19 cellular contexts compared by ENCODE assay signal in genomic region chr14:78367355-78367754, GRCh38.
DNase-seq lines count a peak whose midpoint lies in the region; ATAC-seq and TF ChIP-seq lines count a peak whose summit lies in the region.
"Had no signal": no experiment of that assay in that cellular context is flagged by ENCODE, and none has a peak within 500 bp of the region (broad histone marks: within the 10 kb centered on the region; RNA-seq: fewer than 3 reads in every experiment).

No MANE protein-coding gene starts in this region.

- H3K4me3 Mint-ChIP-seq in GM23338: no peak overlapping the region
- no peak overlapping the region for H3K4me3 Mint-ChIP-seq in activated naive CD8-positive, alpha-beta T cell treated with anti-CD3 and anti-CD28 coated beads, Interleukin-2, amount 50 U/mL, for 24 hours
- H3K4me3 Mint-ChIP-seq: CD4-positive, CD25-positive, alpha-beta regulatory T cell; CD8-positive, alpha-beta memory T cell; HFFc6; IgD-negative memory B cell had no signal

- peaks cover 3% of the 10 kb centered on the region for H3K27me3 Mint-ChIP-seq in GM23338 (ENCODE audit: insufficient read depth, low read depth, poor library complexity)
- H3K27me3 Mint-ChIP-seq in activated naive CD8-positive, alpha-beta T cell treated with anti-CD3 and anti-CD28 coated beads, Interleukin-2, amount 50 U/mL, for 24 hours: peaks cover 5% of the 10 kb centered on the region
- H3K27me3 Mint-ChIP-seq: IgD-negative memory B cell had no signal

- H3K36me3 ChIP-seq in GM23338 (ENCODE audit: insufficient read depth) (0 out of 2 replicates have a peak, but pooled peaks cover 3% of the 10 kb centered on the region), HUES48 (ENCODE audit: control insufficient read depth, insufficient read depth, low read length) (no peaks in the 10 kb centered on the region), iPS-20b (ENCODE audit: insufficient read depth, low read depth, low read length) (no peaks in the 10 kb centered on the region), suprapubic skin (no peaks in the 10 kb centered on the region), thyroid gland (no peaks in the 10 kb centered on the region), GM23248 (ENCODE audit: low read depth) (no peaks in the 10 kb centered on the region)
- H3K36me3 ChIP-seq: BE2C had no signal

- H3K9me3 ChIP-seq in HUES48 (ENCODE audit: control insufficient read depth, insufficient read depth, low read length) (peaks cover 12% of the 10 kb centered on the region; the same call in 1 of the 2 replicates), iPS-20b (ENCODE audit: insufficient read depth, low read depth, low read length) (peaks cover 11% of the 10 kb centered on the region), suprapubic skin (no peaks in the 10 kb centered on the region), thyroid gland (no peaks in the 10 kb centered on the region), GM23248 (ENCODE audit: low read depth) (no peaks in the 10 kb centered on the region)
- H3K9me3 ChIP-seq: BE2C had no signal

- H3K27ac Mint-ChIP-seq in GM23338: no peak overlapping the region
- no peak overlapping the region for H3K27ac Mint-ChIP-seq in activated naive CD8-positive, alpha-beta T cell treated with anti-CD3 and anti-CD28 coated beads, Interleukin-2, amount 50 U/mL, for 24 hours
- H3K27ac Mint-ChIP-seq: CD4-positive, CD25-positive, alpha-beta regulatory T cell; CD8-positive, alpha-beta memory T cell; HFFc6; IgD-negative memory B cell had no signal

- ATAC-seq in GM23338: peak; percentile 72
- ATAC-seq in activated naive CD8-positive, alpha-beta T cell treated with anti-CD3 and anti-CD28 coated beads, Interleukin-2, amount 50 U/mL, for 24 hours: no peak
- ATAC-seq: HCT116, HepG2 had no signal

- H3K27me3 ChIP-seq in GM23338 (ENCODE audit: insufficient read depth) (no peaks in the 10 kb centered on the region), HUES48 (ENCODE audit: control insufficient read depth, insufficient read depth, low read length) (no peaks in the 10 kb centered on the region), iPS-20b (ENCODE audit: insufficient read depth, low read length) (no peaks in the 10 kb centered on the region; the same call in 1 of the 2 replicates), suprapubic skin (no peaks in the 10 kb centered on the region), thyroid gland (no peaks in the 10 kb centered on the region), GM23248 (replicated peaks; ENCODE audit: insufficient read depth) (no peaks in the 10 kb centered on the region)
- H3K27me3 ChIP-seq: BE2C had no signal

- no peaks in the 10 kb centered on the region for H3F3A ChIP-seq in GM23338 (replicated peaks; ENCODE audit: low read depth)
- no peaks in the 10 kb centered on the region for H3F3A ChIP-seq in GM23248 (ENCODE audit: insufficient read depth)

- H3K4me1 ChIP-seq in GM23338 (ENCODE audit: insufficient read depth) (peaks cover 13% of the 10 kb centered on the region), HUES48 (ENCODE audit: control insufficient read depth, insufficient read depth, low read length) (peaks cover 16% of the 10 kb centered on the region), iPS-20b (ENCODE audit: insufficient read depth, low read length) (peaks cover 16% of the 10 kb centered on the region; the same call in 1 of the 2 replicates), suprapubic skin (no peaks in the 10 kb centered on the region), thyroid gland (peaks cover 3 to 5% of the 10 kb centered on the region in 2 donors), GM23248 (ENCODE audit: insufficient read depth) (no peaks in the 10 kb centered on the region)
- H3K4me1 ChIP-seq: BE2C had no signal

- peaks cover 22% of the 10 kb centered on the region for H3K9me3 Mint-ChIP-seq in GM23338
- H3K9me3 Mint-ChIP-seq in activated naive CD8-positive, alpha-beta T cell treated with anti-CD3 and anti-CD28 coated beads, Interleukin-2, amount 50 U/mL, for 24 hours: no peaks in the 10 kb centered on the region

- H3K9ac ChIP-seq in HUES48 (ENCODE audit: low read depth, low read length) (no peak overlapping the region), iPS-20b (ENCODE audit: low read depth, low read length) (no peak overlapping the region), GM23248 (no peak overlapping the region)

- H3K4me2 ChIP-seq in GM23338 (peak overlapping the region; percentile 48), GM23248 (ENCODE audit: unreplicated experiment) (no peak overlapping the region)

- intact Hi-C loops in thyroid gland (cut with DNase I): no loop called here

- H3K9me2 ChIP-seq in GM23338 (ENCODE audit: insufficient read depth) (peaks cover 3% of the 10 kb centered on the region), GM23248 (ENCODE audit: insufficient read depth) (no peaks in the 10 kb centered on the region)

- 0 out of 2 replicates have a peak overlapping the region, but pooled peaks have one; percentile 0 for H3K4me3 ChIP-seq in GM23338
- no peak overlapping the region for H3K4me3 ChIP-seq in HUES48 (ENCODE audit: low read depth, low read length)
- H3K4me3 ChIP-seq in iPS-20b (ENCODE audit: low read length): peak overlapping the region; percentile 4; the same call in 1 of the 2 replicates
- no peak overlapping the region for H3K4me3 ChIP-seq in suprapubic skin
- H3K4me3 ChIP-seq in thyroid gland (replicated peaks in 1 of 3): no peak overlapping the region
- H3K4me3 ChIP-seq in GM23248: no peak overlapping the region

- H4K20me1 ChIP-seq in GM23338 (replicated peaks; ENCODE audit: insufficient read depth) (no peaks in the 10 kb centered on the region), GM23248 (ENCODE audit: insufficient read depth) (no peaks in the 10 kb centered on the region)

- TF ChIP-seq CTCF in GM23338 (conservative IDR thresholded peaks at IDR 0.05; ENCODE audit: low read depth in 2 of 2) (no peak), suprapubic skin (IDR thresholded peaks at IDR 0.05) (no peak), thyroid gland (IDR thresholded peaks at IDR 0.05) (no peak)

- no peak for TF ChIP-seq POLR2A in suprapubic skin (IDR thresholded peaks at IDR 0.05)
- no peak for TF ChIP-seq POLR2A in thyroid gland (IDR thresholded peaks at IDR 0.05)

- in situ Hi-C loops in GM23248 (cut with MboI): no loop called here

- H3K27ac ChIP-seq in GM23338 (ENCODE audit: low read depth) (no peak overlapping the region), HUES48 (ENCODE audit: low read depth, low read length) (peak overlapping the region; percentile 82), iPS-20b (ENCODE audit: low read length) (no peak overlapping the region), suprapubic skin (no peak overlapping the region), thyroid gland (no peak overlapping the region), GM23248 (no peak overlapping the region)
- H3K27ac ChIP-seq: HL-60 had no signal

- H3K4me1 Mint-ChIP-seq in GM23338: peaks cover 13% of the 10 kb centered on the region
- no peaks in the 10 kb centered on the region for H3K4me1 Mint-ChIP-seq in activated naive CD8-positive, alpha-beta T cell treated with anti-CD3 and anti-CD28 coated beads, Interleukin-2, amount 50 U/mL, for 24 hours
- H3K4me1 Mint-ChIP-seq: CD4-positive, CD25-positive, alpha-beta regulatory T cell; CD8-positive, alpha-beta memory T cell; IgD-negative memory B cell had no signal

- DNase-seq in GM23338 (ENCODE audit: low spot score) (no peak), NCI-H69 (lab: John Stamatoyannopoulos, UW) (peak; percentile 51), suprapubic skin (ENCODE audit: low spot score in 2 of 2) (no peak), thyroid gland (no peak), GM23248 (no peak)
- no peak for DNase-seq in activated naive CD8-positive, alpha-beta T cell treated with anti-CD3 and anti-CD28 coated beads, Interleukin-2, amount 50 U/mL, for 24 hours
- DNase-seq: ACHN; BE2C; C1 segment of cervical spinal cord; CD4-positive, CD25-positive, alpha-beta regulatory T cell; CD8-positive, alpha-beta memory T cell; COR-L47; HFFc6 had no signal

- H3K36me3 Mint-ChIP-seq in GM23338 (ENCODE audit: low read depth): peaks cover 18% of the 10 kb centered on the region; the same call in 2 of the 3 replicates
- no peaks in the 10 kb centered on the region for H3K36me3 Mint-ChIP-seq in activated naive CD8-positive, alpha-beta T cell treated with anti-CD3 and anti-CD28 coated beads, Interleukin-2, amount 50 U/mL, for 24 hours (ENCODE audit: low read depth)
- H3K36me3 Mint-ChIP-seq: CD4-positive, CD25-positive, alpha-beta regulatory T cell; CD8-positive, alpha-beta memory T cell had no signal

- H2AFZ ChIP-seq in GM23338 (no peak overlapping the region), GM23248 (no peak overlapping the region)

- TF ChIP-seq EP300 in suprapubic skin (IDR thresholded peaks at IDR 0.05): no peak

- H3K79me2 ChIP-seq in GM23338 (replicated peaks; ENCODE audit: insufficient read depth): no peaks in the 10 kb centered on the region
- H3K79me2 ChIP-seq in GM23248 (ENCODE audit: insufficient read depth): no peaks in the 10 kb centered on the region

TF ChIP-seq in GM23338, 12 proteins besides CTCF, POLR2A, EP300 and RAD21 (continues in another document):
- TF ChIP-seq EZH2 (IDR thresholded peaks at IDR 0.05; ENCODE audit: low read depth, unreplicated experiment) (no peak), ETS1 (IDR thresholded peaks at IDR 0.05) (no peak), STAT1 (IDR thresholded peaks at IDR 0.05; ENCODE audit: unreplicated experiment) (no peak)

Comparison
In these comparisons a context has a peak if more than half of its experiments do, and no peak if none do; other contexts are left out.
1. H3K4me3 ChIP-seq: peak in GM23338 (single experiment) and iPS-20b (single experiment); none in HUES48 (single experiment), suprapubic skin (single experiment), thyroid gland (0 of 3) and GM23248 (single experiment).